1 cellular context compared by ENCODE assay signal in genomic region chr1:94336991-94337390, GRCh38.
TF ChIP-seq lines count a peak whose summit lies in the region.

No MANE protein-coding gene starts in this region.

TF ChIP-seq in GM23338, 12 proteins besides CTCF, POLR2A, EP300 and RAD21 (continued from another document):
- TF ChIP-seq ZNF462 (CRISPR knock-in tag; IDR thresholded peaks at IDR 0.05) (no peak), JUNB (IDR thresholded peaks at IDR 0.05; ENCODE audit: unreplicated experiment) (no peak), STAT1 (IDR thresholded peaks at IDR 0.05; ENCODE audit: unreplicated experiment) (no peak), CREB1 (CRISPR knock-in tag; IDR thresholded peaks at IDR 0.05; ENCODE audit: low read depth) (no peak)
